In genomic region chr10:11609052-11609451, GRCh38 we compare ENCODE assay signal across 21 cellular contexts. TPM values are rescaled to one million over a fixed set of nuclear protein-coding genes. Genes with fewer than 3 reads are reported as not detected.
DNase-seq lines count a peak whose midpoint lies in the region; ATAC-seq, FAIRE-seq and TF ChIP-seq lines count a peak whose summit lies in the region.
"Had no signal": no experiment of that assay in that cellular context is flagged by ENCODE, and none has a peak within 500 bp of the region (broad histone marks: within the 10 kb centered on the region; RNA-seq: fewer than 3 reads in every experiment).

No MANE protein-coding gene starts in this region.

- intact Hi-C loops in endothelial cell of umbilical vein (cut with micrococcal nuclease), result no loop called here
- intact Hi-C loops in upper lobe of right lung (cut with DNase I), result no loop called here

- TF ChIP-seq POLR2A in endothelial cell of umbilical vein (IDR thresholded peaks at IDR 0.05; ENCODE audit: low read depth, low read length), result no peak

- H2AFZ ChIP-seq in OCI-LY3 (ENCODE audit: low read depth, low read length) (no peak overlapping the region), endothelial cell of umbilical vein (ENCODE audit: low read depth, low read length) (no peak overlapping the region)

- H3K9ac ChIP-seq in OCI-LY3 (ENCODE audit: low read length) (peak overlapping the region; percentile 8; the same call in 1 of the 2 replicates), endothelial cell of umbilical vein (replicated peaks; ENCODE audit: extremely low read depth, insufficient read depth, low read length) (no peak overlapping the region)

- dilution Hi-C loops in endothelial cell of umbilical vein (cut with MboI; ENCODE audit: extremely low pct_ligation_motif_present, low sequenced_read_pairs), result no loop called here

- peaks cover 65% of the 10 kb centered on the region for H3K4me1 ChIP-seq in OCI-LY3 (ENCODE audit: low read length)
- H3K4me1 ChIP-seq in endothelial cell of umbilical vein (ENCODE audit: control insufficient read depth, extremely low read depth, insufficient read depth, low read length), result peaks cover 19% of the 10 kb centered on the region
- peaks cover 14% of the 10 kb centered on the region for H3K4me1 ChIP-seq in upper lobe of right lung

- H3K36me3 ChIP-seq in OCI-LY3 (replicated peaks; ENCODE audit: low read depth, low read length) (no peaks in the 10 kb centered on the region), endothelial cell of umbilical vein (ENCODE audit: control insufficient read depth in 2 of 2, extremely low read depth in 1 of 2, insufficient read depth in 2 of 2, low read length in 2 of 2) (no peaks in the 10 kb centered on the region), upper lobe of right lung (no peaks in the 10 kb centered on the region)
- H3K36me3 ChIP-seq: adrenal gland, heart right ventricle had no signal

- H3K27ac ChIP-seq in OCI-LY3 (ENCODE audit: low read length) (no peak overlapping the region), endothelial cell of umbilical vein (ENCODE audit: insufficient read depth, low read depth, low read length) (no peak overlapping the region), upper lobe of right lung (no peak overlapping the region)
- H3K27ac ChIP-seq: adrenal gland, heart right ventricle, testis had no signal

- no peaks in the 10 kb centered on the region for H3K27me3 ChIP-seq in OCI-LY3 (ENCODE audit: low read depth, low read length)
- H3K27me3 ChIP-seq in endothelial cell of umbilical vein (ENCODE audit: control insufficient read depth in 2 of 2, insufficient read depth in 2 of 2, low read length in 2 of 2), result no peaks in the 10 kb centered on the region
- H3K27me3 ChIP-seq in upper lobe of right lung, result no peaks in the 10 kb centered on the region
- H3K27me3 ChIP-seq: adrenal gland, heart right ventricle, testis had no signal

- no TSS peak for BruUV-seq in endothelial cell of umbilical vein (replicated peaks; lab: Mats Ljungman, UMichigan)

- TF ChIP-seq CTCF in GM12864 (IDR thresholded peaks at IDR 0.05; ENCODE audit: low read depth, low read length, missing control alignments) (no peak), OCI-LY3 (IDR thresholded peaks at IDR 0.05; ENCODE audit: low read depth, low read length) (no peak), endothelial cell of umbilical vein (IDR thresholded peaks at IDR 0.05; ENCODE audit: extremely low read depth in 1 of 2, insufficient read depth in 1 of 2, low read depth in 1 of 2, low read length in 2 of 2) (no peak), upper lobe of right lung (IDR thresholded peaks at IDR 0.05) (no peak)

- FAIRE-seq in endothelial cell of umbilical vein (lab: Jason Lieb, UNC), result no peak

- H3K36me3 Mint-ChIP-seq in stimulated activated memory B cell treated with anti-CD40 and anti-IgM and Interleukin-4, amounts not matched to agents 10 μg/mL and 1 μg/mL and 100 μg/mL, for 72 hours, result no peaks in the 10 kb centered on the region
- H3K36me3 Mint-ChIP-seq: CD14-positive monocyte had no signal

- H3K9me1 ChIP-seq in endothelial cell of umbilical vein (replicated peaks; ENCODE audit: control insufficient read depth, extremely low read depth, insufficient read depth, low read length), result no peaks in the 10 kb centered on the region

- H3K9me3 ChIP-seq in OCI-LY3 (ENCODE audit: insufficient read depth, low read length) (no peaks in the 10 kb centered on the region), endothelial cell of umbilical vein (replicated peaks; ENCODE audit: control insufficient read depth, insufficient read depth, low read length) (no peaks in the 10 kb centered on the region), upper lobe of right lung (no peaks in the 10 kb centered on the region)
- H3K9me3 ChIP-seq: adrenal gland, testis had no signal

- 0 out of 2 replicates have a peak, but pooled peaks cover 12% of the 10 kb centered on the region for H4K20me1 ChIP-seq in OCI-LY3 (ENCODE audit: insufficient read depth, low read length)
- H4K20me1 ChIP-seq in endothelial cell of umbilical vein (replicated peaks; ENCODE audit: control insufficient read depth, extremely low read depth, insufficient read depth, low read length), result peaks cover 3% of the 10 kb centered on the region

- ATAC-seq in stimulated activated memory B cell treated with anti-CD40 and anti-IgM and Interleukin-4, amounts not matched to agents 10 μg/mL and 1 μg/mL and 100 μg/mL, for 72 hours, result no peak
- no peak for ATAC-seq in upper lobe of right lung
- ATAC-seq: heart right ventricle had no signal

- H3K4me3 ChIP-seq in GM12864 (ENCODE audit: low read depth, low read length), result peak overlapping the region; percentile 97
- peak overlapping the region; percentile 57 for H3K4me3 ChIP-seq in OCI-LY3 (ENCODE audit: low read length)
- H3K4me3 ChIP-seq in endothelial cell of umbilical vein (replicated peaks in 1 of 3; ENCODE audit: insufficient read depth in 1 of 3, low read depth in 1 of 3, low read length in 3 of 3), result no peak overlapping the region
- H3K4me3 ChIP-seq in upper lobe of right lung, result no peak overlapping the region
- H3K4me3 ChIP-seq: adrenal gland had no signal

- POLR2A ChIA-PET in endothelial cell of umbilical vein (lab: Charles Lee), result no interaction called here

- H3K4me1 Mint-ChIP-seq in stimulated activated memory B cell treated with anti-CD40 and anti-IgM and Interleukin-4, amounts not matched to agents 10 μg/mL and 1 μg/mL and 100 μg/mL, for 72 hours, result peaks cover 56% of the 10 kb centered on the region

- H3K4me2 ChIP-seq in OCI-LY3 (ENCODE audit: low read length), result peak overlapping the region; percentile 91
- peak overlapping the region; percentile 74 for H3K4me2 ChIP-seq in endothelial cell of umbilical vein (ENCODE audit: insufficient read depth, low read length)

- H3K79me2 ChIP-seq in OCI-LY3 (ENCODE audit: low read length) (peaks cover 63% of the 10 kb centered on the region), endothelial cell of umbilical vein (ENCODE audit: control insufficient read depth, insufficient read depth, low read length) (peaks cover 56% of the 10 kb centered on the region)

- peak overlapping the region; percentile 97 for H3K27ac Mint-ChIP-seq in stimulated activated memory B cell treated with anti-CD40 and anti-IgM and Interleukin-4, amounts not matched to agents 10 μg/mL and 1 μg/mL and 100 μg/mL, for 72 hours
- H3K27ac Mint-ChIP-seq: T-helper 2 cell treated with Interferon-gamma antibody and Interleukin-4, amounts not matched to agents 5 μg/mL and 100 μg/mL, for 36 hours had no signal

- peak overlapping the region; percentile 84 for H3K4me3 Mint-ChIP-seq in stimulated activated memory B cell treated with anti-CD40 and anti-IgM and Interleukin-4, amounts not matched to agents 10 μg/mL and 1 μg/mL and 100 μg/mL, for 72 hours
- H3K4me3 Mint-ChIP-seq: CD14-positive monocyte; central memory CD8-positive, alpha-beta T cell; T-helper 2 cell treated with Interferon-gamma antibody and Interleukin-4, amounts not matched to agents 5 μg/mL and 100 μg/mL, for 36 hours had no signal

- CTCF ChIA-PET in endothelial cell of umbilical vein (lab: Charles Lee), result interaction anchor here (1.1 to 3.7 kb wide), 3 partner anchors 57 to 116 kb away, joined by 3 to 15 read pairs (median 5); no protein-coding TSS in a partner anchor

- DNase-seq in GM12864 (ENCODE audit: low read depth), result no peak
- no peak for DNase-seq in endothelial cell of umbilical vein (ENCODE audit: low read depth, low spot score)
- DNase-seq in DMS79 treated with DMSO at 0.1 percent for 48 hours (lab: John Stamatoyannopoulos, UW), result no peak
- DNase-seq in NCI-H146 (lab: John Stamatoyannopoulos, UW), result no peak
- no peak for DNase-seq in upper lobe of right lung
- DNase-seq: activated CD4-positive, alpha-beta T cell treated with anti-CD3 and anti-CD28 coated beads for 1 hour; activated effector memory CD4-positive, alpha-beta T cell treated with anti-CD3 and anti-CD28 coated beads, Interleukin-2, amount 50 U/mL, for 16 hours; effector CD8-positive, alpha-beta T cell; heart right ventricle; islet precursor cell; MM.1S; NCI-H1694; SIG-M5; stimulated activated CD4-positive, alpha-beta T cell treated with anti-CD3 and anti-CD28 coated beads, Interleukin-2, amount 100 ng/mL, for 48 hours; testis had no signal

- no peaks in the 10 kb centered on the region for H3K9me3 Mint-ChIP-seq in stimulated activated memory B cell treated with anti-CD40 and anti-IgM and Interleukin-4, amounts not matched to agents 10 μg/mL and 1 μg/mL and 100 μg/mL, for 72 hours
- H3K9me3 Mint-ChIP-seq: CD14-positive monocyte; central memory CD8-positive, alpha-beta T cell; T-helper 2 cell treated with Interferon-gamma antibody and Interleukin-4, amounts not matched to agents 5 μg/mL and 100 μg/mL, for 36 hours had no signal

- H3K27me3 Mint-ChIP-seq in stimulated activated memory B cell treated with anti-CD40 and anti-IgM and Interleukin-4, amounts not matched to agents 10 μg/mL and 1 μg/mL and 100 μg/mL, for 72 hours, result no peaks in the 10 kb centered on the region

TF ChIP-seq in endothelial cell of umbilical vein, 7 proteins besides CTCF, POLR2A, EP300 and RAD21:
- no peak for TF ChIP-seq MAX (IDR thresholded peaks at IDR 0.05; ENCODE audit: insufficient read depth, insufficient read length)
- no peak for TF ChIP-seq GATA2 (IDR thresholded peaks at IDR 0.05; ENCODE audit: insufficient read depth, insufficient read length, low read depth, low read length)
- no peak for TF ChIP-seq MYC (IDR thresholded peaks at IDR 0.05; ENCODE audit: low read depth, low read length)
- no peak for TF ChIP-seq FOS (IDR thresholded peaks at IDR 0.05; ENCODE audit: borderline replicate concordance, insufficient read depth, low read length)
- TF ChIP-seq POLR2AphosphoS5 (IDR thresholded peaks at IDR 0.05; ENCODE audit: insufficient read depth, low read depth, low read length), result no peak
- no peak for TF ChIP-seq JUN (IDR thresholded peaks at IDR 0.05; ENCODE audit: borderline replicate concordance, insufficient read depth, insufficient read length, low read depth)
- TF ChIP-seq EZH2 (IDR thresholded peaks at IDR 0.05; ENCODE audit: borderline replicate concordance, low read depth, low read length, severe bottlenecking), result no peak

RNA-seq across cellular contexts. Expression of gene USP6NL, which starts 2.4 kb away (rescaled TPM):
- total RNA-seq in endothelial cell of umbilical vein (26.9 and 29.2 TPM in 2 replicates), upper lobe of right lung (21.6 TPM)
- polyA plus RNA-seq in endothelial cell of umbilical vein, result 11.0 and 13.5 TPM in 2 replicates
- polyA plus RNA-seq in endothelial cell of umbilical vein (2011; cell fraction: cytosol; rRNA removed), result 13.5 and 13.8 TPM in 2 replicates
- 24.6 and 28.5 TPM in 2 replicates for polyA plus RNA-seq in endothelial cell of umbilical vein (2011; cell fraction: nucleus; rRNA removed)
- polyA plus RNA-seq in endothelial cell of umbilical vein (2012), result 17.1 and 19.4 TPM in 2 replicates
- 21.6 and 25.7 TPM in 2 replicates for polyA minus RNA-seq in endothelial cell of umbilical vein
- 3.6 TPM for polyA minus RNA-seq in endothelial cell of umbilical vein (2011; cell fraction: cytosol; rRNA and poly(A)+ RNA removed)
- 38.7 and 46.7 TPM in 2 replicates for polyA minus RNA-seq in endothelial cell of umbilical vein (2011; cell fraction: nucleus; rRNA and poly(A)+ RNA removed)

Comparison
In these comparisons a context has a peak if more than half of its experiments do, and no peak if none do; other contexts are left out.
1. H3K4me3 ChIP-seq: peak in GM12864 (single experiment) and OCI-LY3 (single experiment); none in endothelial cell of umbilical vein (0 of 3) and upper lobe of right lung (single experiment).